ENCODE assay signal across 8 cellular contexts in genomic region chr6:79078057-79078969, GRCh38. TPM values are rescaled to one million over a fixed set of nuclear protein-coding genes. Genes with fewer than 3 reads are reported as not detected.
DNase-seq lines count a peak whose midpoint lies in the region; ATAC-seq, FAIRE-seq and TF ChIP-seq lines count a peak whose summit lies in the region.

Gene PHIP, minus strand, starts transcription at chr6:79078254. Its CDS starts 186 bp downstream, at chr6:79078068.

- peaks cover 5 to 6% of the 10 kb centered on the region in 2 donors for H3K36me3 Mint-ChIP-seq in CD14-positive monocyte
- H3K36me3 Mint-ChIP-seq in dendritic cell treated with granulocyte-macrophage colony-stimulating factor and Interleukin-4, amounts not matched to agents 40 ng/mL and 50 ng/mL, for 4 days (ENCODE audit: low read depth) = peaks cover 21% of the 10 kb centered on the region

- CTCF ChIA-PET in HepG2 (lab: Yijun Ruan, JAX; ENCODE audit: low intra/inter-chr PET ratio, low total read pairs) = no interaction called here

- peaks cover 17% of the 10 kb centered on the region for H4K20me1 ChIP-seq in HepG2 (ENCODE audit: insufficient read depth, low read length)

- TF ChIP-seq EP300 in HepG2 (IDR thresholded peaks at IDR 0.05; ENCODE audit: low read depth in 2 of 2, low read length in 2 of 2) (no peak), HepG2 (CRISPR knock-in tag; IDR thresholded peaks at IDR 0.05; ENCODE audit: borderline replicate concordance) (no peak)

- intact Hi-C loops in CD14-positive monocyte (cut with micrococcal nuclease) (loop anchor here (5.0 to 10.0 kb wide), 3 partner anchors 154 to 456 kb away; partner anchors contain the start of genes HMGN3 (in 2 of the 2) and LCA5 (in 1 of the 2)), HepG2 (cut with micrococcal nuclease; ENCODE audit: unreplicated experiment) (loop anchor here (2.0 to 10.0 kb wide), 6 partner anchors 46 to 924 kb away; partner anchors contain the start of genes HMGN3, IRAK1BP1, LCA5 and TTK)
- intact Hi-C loops in dendritic cell treated with granulocyte-macrophage colony-stimulating factor and Interleukin-4, amounts not matched to agents 40 ng/mL and 50 ng/mL, for 4 days (cut with micrococcal nuclease) = loop anchor here (1.0 to 10.0 kb wide), 5 partner anchors 155 to 1026 kb away; partner anchors contain the start of genes BCKDHB and LCA5

- TF ChIP-seq POLR2A in HepG2 (IDR thresholded peaks at IDR 0.05; ENCODE audit: insufficient read depth in 1 of 2, low read depth in 2 of 2, low read length in 2 of 2) = peak; percentile 72 to 82

- H3K9me3 ChIP-seq in HepG2 (ENCODE audit: low read length) = no peaks in the 10 kb centered on the region

- FAIRE-seq in HepG2 (lab: Jason Lieb, UNC) = no peak

- TF ChIP-seq CTCF in CD14-positive monocyte (IDR thresholded peaks at IDR 0.05) (no peak), HepG2 (CRISPR knock-in tag; IDR thresholded peaks at IDR 0.05) (0 out of 2 replicates have a peak, but pooled peaks have one; percentile 11)

- peaks cover 38% of the 10 kb centered on the region for H3K79me2 ChIP-seq in HepG2 (ENCODE audit: insufficient read depth, low read length)

- in situ Hi-C loops in HepG2 (cut with HindIII; ENCODE audit: extremely low pct_ligation_motif_present, low pct_unique_long_range_greater_than_20kb) = no loop called here

- H2AFZ ChIP-seq in HepG2 (ENCODE audit: low read length) = peak within 1 kb of the TSS; percentile 99

- peak within 1 kb of the TSS; percentile 77 for H3K4me2 ChIP-seq in HepG2 (ENCODE audit: low read depth, low read length)

- peaks cover 0 to 2% (median 0%) of the 10 kb centered on the region in 7 donors for H3K9me3 Mint-ChIP-seq in CD14-positive monocyte
- no peaks in the 10 kb centered on the region for H3K9me3 Mint-ChIP-seq in dendritic cell treated with granulocyte-macrophage colony-stimulating factor and Interleukin-4, amounts not matched to agents 40 ng/mL and 50 ng/mL, for 4 days

- no peaks in the 10 kb centered on the region; a peak in 1 of 5 replicates for H3K36me3 ChIP-seq in HepG2 (replicated peaks in 1 of 2; ENCODE audit: control insufficient read depth in 1 of 2, insufficient read depth in 2 of 2, low read length in 2 of 2)

- DNase-seq in CD14-positive monocyte (ENCODE audit: low spot score) (peak; percentile 94), NCI-H748 treated with DMSO at 0.1 percent for 48 hours (lab: John Stamatoyannopoulos, UW) (peak; percentile 85), HepG2 (ENCODE audit: low spot score) (peak; percentile 84)
- DNase-seq in activated CD4-positive, alpha-beta T cell treated with anti-CD3 and anti-CD28 coated beads, Interleukin-2, amount 50 U/mL, for 24 hours (ENCODE audit: low read depth in 1 of 2, low spot score in 1 of 2) = peak; percentile 85 to 87
- DNase-seq in stimulated activated CD4-positive, alpha-beta T cell treated with anti-CD3 and anti-CD28 coated beads, Interleukin-2, amount 100 ng/mL, for 48 hours = peak; percentile 81 to 82

- TF ChIP-seq RAD21 in HepG2 (CRISPR knock-in tag; IDR thresholded peaks at IDR 0.05) = no peak

- POLR2A ChIA-PET in HepG2 (lab: Yijun Ruan, JAX) = interaction anchor here (0.6 to 1.0 kb wide), 3 partner anchors 146 to 459 kb away, joined by 3 to 6 read pairs (median 3); partner anchors contain the start of gene LCA5

- peak within 1 kb of the TSS; percentile 89 for H3K9ac ChIP-seq in HepG2 (ENCODE audit: insufficient read depth, low read depth, low read length)

- BruUV-seq in HepG2 (replicated peaks; lab: Mats Ljungman, UMichigan) = TSS peak; percentile 91

- H3K27me3 ChIP-seq in HepG2 (ENCODE audit: control insufficient read depth in 1 of 2, insufficient read depth in 2 of 2, low read length in 2 of 2) = no peaks in the 10 kb centered on the region; a peak in 1 of 5 replicates

- WGBS in HepG2 (ENCODE audit: low lambda C conversion rate) = 0% methylated on average over 11 of the region's 73 CpGs

- H3K4me1 Mint-ChIP-seq in CD14-positive monocyte = peaks cover 36% of the 10 kb centered on the region
- H3K4me1 Mint-ChIP-seq in dendritic cell treated with granulocyte-macrophage colony-stimulating factor and Interleukin-4, amounts not matched to agents 40 ng/mL and 50 ng/mL, for 4 days (ENCODE audit: low read depth) = peaks cover 35% of the 10 kb centered on the region

- H3K4me1 ChIP-seq in HepG2 (ENCODE audit: insufficient read depth, low read length) = peaks cover 32% of the 10 kb centered on the region

- H3K4me3 Mint-ChIP-seq in CD14-positive monocyte = peak within 1 kb of the TSS; percentile 88 to 95
- H3K4me3 Mint-ChIP-seq in dendritic cell treated with granulocyte-macrophage colony-stimulating factor and Interleukin-4, amounts not matched to agents 40 ng/mL and 50 ng/mL, for 4 days = peak within 1 kb of the TSS; percentile 92

- H3K27ac Mint-ChIP-seq in CD14-positive monocyte = peak within 1 kb of the TSS; percentile 89 to 96 (median 95)
- peak within 1 kb of the TSS; percentile 99 for H3K27ac Mint-ChIP-seq in dendritic cell treated with granulocyte-macrophage colony-stimulating factor and Interleukin-4, amounts not matched to agents 40 ng/mL and 50 ng/mL, for 4 days

- ATAC-seq in GM19397 (IDR thresholded peaks at IDR 0.05; ENCODE audit: unreplicated experiment) (peak; percentile 73), HG03565 (IDR thresholded peaks at IDR 0.05; ENCODE audit: unreplicated experiment) (peak; percentile 40), HepG2 (peak; percentile 88)

- H3K4me3 ChIP-seq in HepG2 (replicated peaks in 1 of 3; ENCODE audit: insufficient read depth in 1 of 3, low read depth in 2 of 3, low read length in 3 of 3) = peak within 1 kb of the TSS; percentile 62 to 98 (median 91)

- peak within 1 kb of the TSS; percentile 94 for H3K27ac ChIP-seq in HepG2 (ENCODE audit: extremely low read length, insufficient read depth, low read length)

- H3K27me3 Mint-ChIP-seq in CD14-positive monocyte (ENCODE audit: low read depth in 3 of 3) = no peaks in the 10 kb centered on the region
- no peaks in the 10 kb centered on the region for H3K27me3 Mint-ChIP-seq in dendritic cell treated with granulocyte-macrophage colony-stimulating factor and Interleukin-4, amounts not matched to agents 40 ng/mL and 50 ng/mL, for 4 days

TF ChIP-seq in HepG2, 621 proteins besides CTCF, POLR2A, EP300 and RAD21 (continues in another document):
- peak; percentile 70 for TF ChIP-seq TARDBP (CRISPR knock-in tag; IDR thresholded peaks at IDR 0.05)
- no peak for TF ChIP-seq SNAPC2 (CRISPR knock-in tag; IDR thresholded peaks at IDR 0.05)
- peak; percentile 42 for TF ChIP-seq ZNF350 (CRISPR knock-in tag; IDR thresholded peaks at IDR 0.05; ENCODE audit: borderline replicate concordance, low read depth)
- TF ChIP-seq DMAP1 (CRISPR knock-in tag; IDR thresholded peaks at IDR 0.05) = peak; percentile 84
- TF ChIP-seq AFF4 (CRISPR knock-in tag; IDR thresholded peaks at IDR 0.05) = no peak

RNA-seq across cellular contexts. Expression of gene PHIP, which starts in this region (rescaled TPM):
- polyA plus RNA-seq in CD14-positive monocyte = 1 to 10 TPM; 3.2 to 5.1 TPM
- 23.5 and 36.0 TPM in 2 replicates for total RNA-seq in HepG2 (2016; rRNA removed; fragmentation: Illumina TruSeq; extraction: Trizol)
- 5.8 and 5.9 TPM in 2 replicates for total RNA-seq in HepG2 (2016; cell fraction: cytosol; rRNA removed; fragmentation: Illumina TruSeq; extraction: Trizol; ENCODE audit: low read depth)
- 22.7 and 33.7 TPM in 2 replicates for total RNA-seq in HepG2 (2016; cell fraction: insoluble cytoplasmic fraction; rRNA removed; fragmentation: Illumina TruSeq; extraction: Trizol)
- 6.2 and 7.7 TPM in 2 replicates for total RNA-seq in HepG2 (2016; cell fraction: membrane; rRNA removed; fragmentation: Illumina TruSeq; extraction: Trizol)
- 60.3 and 61.0 TPM in 2 replicates for total RNA-seq in HepG2 (2016; cell fraction: nucleus; rRNA removed; fragmentation: Illumina TruSeq; extraction: Trizol)
- polyA plus RNA-seq in HepG2 (2011; rRNA removed) = 5.3 and 6.5 TPM in 2 replicates
- 1.9 and 2.7 TPM in 2 replicates for polyA plus RNA-seq in HepG2 (2011; cell fraction: cytosol; rRNA removed)
- 11.2 and 12.3 TPM in 2 replicates for polyA plus RNA-seq in HepG2 (2011; cell fraction: nucleus; rRNA removed)
- 11.8 and 14.6 TPM in 2 replicates for polyA plus RNA-seq in HepG2 (2012)
- 0.29 and 0.36 TPM in 2 replicates for polyA plus RNA-seq in HepG2 (2016; cell fraction: cytosol; fragmentation: Illumina TruSeq; extraction: Trizol; ENCODE audit: low read depth)
- 14.4 and 15.1 TPM in 2 replicates for polyA plus RNA-seq in HepG2 (2016; cell fraction: insoluble cytoplasmic fraction; fragmentation: Illumina TruSeq; extraction: Trizol; ENCODE audit: low read depth)
- 0.94 and 1.2 TPM in 2 replicates for polyA plus RNA-seq in HepG2 (2016; cell fraction: membrane; fragmentation: Illumina TruSeq; extraction: Trizol; ENCODE audit: low read depth)
- 48.0 and 52.8 TPM in 2 replicates for polyA plus RNA-seq in HepG2 (2016; cell fraction: nucleus; fragmentation: Illumina TruSeq; extraction: Trizol; ENCODE audit: insufficient read depth, low read depth)
- 10.0 and 19.3 TPM in 2 replicates for polyA minus RNA-seq in HepG2 (2011; rRNA and poly(A)+ RNA removed; ENCODE audit: low replicate concordance)
- 15.4 and 16.9 TPM in 2 replicates for polyA minus RNA-seq in HepG2 (2011; cell fraction: cytosol; rRNA and poly(A)+ RNA removed)
- polyA minus RNA-seq in HepG2 (2011; cell fraction: nucleus; rRNA and poly(A)+ RNA removed) = 103 and 105 TPM in 2 replicates

Comparison
In these comparisons a context has a peak if more than half of its experiments do, and no peak if none do; other contexts are left out.
1. Peak in every context shown above with its lines: DNase-seq, ATAC-seq, H3K4me3 ChIP-seq and H3K27ac ChIP-seq.